Comparison of ENCODE assay signal across 23 cellular contexts in the genomic region with DNA sequence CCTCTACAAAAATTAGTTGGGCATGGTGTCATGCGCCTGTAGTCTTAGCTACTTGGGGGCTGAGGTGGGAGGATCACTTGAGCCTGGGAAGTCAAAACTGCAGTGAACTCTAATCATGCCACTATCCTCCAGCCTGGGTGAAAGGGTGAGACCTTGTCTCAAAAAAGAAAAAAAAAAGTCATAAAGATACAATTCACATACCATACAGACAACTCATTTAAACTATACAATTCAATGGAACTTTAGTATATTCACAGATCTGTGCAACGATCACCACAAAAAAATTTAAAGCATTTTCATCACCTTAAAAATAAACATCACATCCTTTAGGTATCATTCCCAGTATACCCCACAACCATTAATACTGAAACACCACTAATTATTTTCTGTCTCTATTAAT.
DNase-seq lines count a peak whose midpoint lies in the region; ATAC-seq and TF ChIP-seq lines count a peak whose summit lies in the region.
"Had no signal": no experiment of that assay in that cellular context is flagged by ENCODE, and none has a peak within 500 bp of the region (broad histone marks: within the 10 kb centered on the region; RNA-seq: fewer than 3 reads in every experiment).

No MANE protein-coding gene starts in this region.

- TF ChIP-seq CTCF in RWPE2 (IDR thresholded peaks at IDR 0.05; ENCODE audit: poor library complexity, severe bottlenecking): no peak
- no peak for TF ChIP-seq CTCF in neural progenitor cell (IDR thresholded peaks at IDR 0.05)
- no peak for TF ChIP-seq CTCF in colonic mucosa (IDR thresholded peaks at IDR 0.05)

- H3K4me1 ChIP-seq in RWPE2 (ENCODE audit: insufficient read depth, poor library complexity, severe bottlenecking): peaks cover 13% of the 10 kb centered on the region
- peaks cover 24% of the 10 kb centered on the region for H3K4me1 ChIP-seq in neural progenitor cell
- no peaks in the 10 kb centered on the region for H3K4me1 ChIP-seq in colonic mucosa

- H3K27ac Mint-ChIP-seq in neural progenitor cell: no peak overlapping the region
- H3K27ac Mint-ChIP-seq: CD4-positive, CD25-positive, alpha-beta regulatory T cell had no signal

- H3K4me3 ChIP-seq in RWPE2 (ENCODE audit: severe bottlenecking) (no peak overlapping the region), neural progenitor cell (no peak overlapping the region), colonic mucosa (no peak overlapping the region)
- H3K4me3 ChIP-seq: SJCRH30 had no signal

- no peaks in the 10 kb centered on the region for H3K27me3 ChIP-seq in RWPE2 (ENCODE audit: insufficient read depth, poor library complexity, severe bottlenecking)
- H3K27me3 ChIP-seq in neural progenitor cell: no peaks in the 10 kb centered on the region
- no peaks in the 10 kb centered on the region for H3K27me3 ChIP-seq in colonic mucosa
- H3K27me3 ChIP-seq: BE2C, SJCRH30 had no signal

- no peak overlapping the region for H3K9ac ChIP-seq in neural progenitor cell
- no peak overlapping the region for H3K9ac ChIP-seq in colonic mucosa (ENCODE audit: low read depth in 2 of 2, low read length in 2 of 2)

- H3K27ac ChIP-seq in RWPE2 (ENCODE audit: poor library complexity, severe bottlenecking): peak overlapping the region; percentile 61
- H3K27ac ChIP-seq in neural progenitor cell: no peak overlapping the region
- no peak overlapping the region for H3K27ac ChIP-seq in colonic mucosa
- H3K27ac ChIP-seq: SJCRH30 had no signal

- ATAC-seq in RWPE2 (ENCODE audit: low read depth) (peak; percentile 63; the same call in 2 of the 3 replicates), GM19455 (IDR thresholded peaks at IDR 0.05; ENCODE audit: unreplicated experiment) (no peak)

- intact Hi-C loops in colonic mucosa (cut with DNase I): no loop called here

- H3K27me3 Mint-ChIP-seq in neural progenitor cell (ENCODE audit: insufficient read depth, low read depth): no peaks in the 10 kb centered on the region
- H3K27me3 Mint-ChIP-seq: CD4-positive, CD25-positive, alpha-beta regulatory T cell had no signal

- H3K4me1 Mint-ChIP-seq in neural progenitor cell: peaks cover 6% of the 10 kb centered on the region
- H3K4me1 Mint-ChIP-seq: CD4-positive, CD25-positive, alpha-beta regulatory T cell had no signal

- peak; percentile 14 for DNase-seq in Daoy (ENCODE audit: low read depth)
- peak; percentile 78 for DNase-seq in HS-5 (ENCODE audit: low read depth)
- DNase-seq in RWPE2 (ENCODE audit: low spot score): no peak
- DNase-seq in neural progenitor cell (ENCODE audit: low spot score): no peak
- DNase-seq in colonic mucosa: no peak
- DNase-seq in NCI-H1105 (lab: John Stamatoyannopoulos, UW): no peak
- DNase-seq: BE2C; CD4-positive, CD25-positive, alpha-beta regulatory T cell; COR-L47; DMS 273 treated with DMSO at 0.1 percent for 48 hours; DND-41; H7; MM.1S; NCI-H1092; NCI-H146; NCI-H2081; NCI-H2171 treated with DMSO at 0.1 percent for 48 hours; NCI-H446 treated with DMSO at 0.1 percent for 48 hours; NCI-H69; NK-92 treated with Interleukin-12 subunit alpha and Interleukin-12 subunit beta, amount 100 ng/mL, for 24 hours; OCI-M1; SJCRH30 had no signal

- H3K9me3 Mint-ChIP-seq in neural progenitor cell: no peaks in the 10 kb centered on the region
- H3K9me3 Mint-ChIP-seq: CD4-positive, CD25-positive, alpha-beta regulatory T cell had no signal

- no peaks in the 10 kb centered on the region for H3K79me2 ChIP-seq in neural progenitor cell (ENCODE audit: low read depth)

- H3K36me3 Mint-ChIP-seq in neural progenitor cell: no peaks in the 10 kb centered on the region
- H3K36me3 Mint-ChIP-seq: CD4-positive, CD25-positive, alpha-beta regulatory T cell had no signal

- no peak overlapping the region for H3K4me3 Mint-ChIP-seq in neural progenitor cell
- H3K4me3 Mint-ChIP-seq: CD4-positive, CD25-positive, alpha-beta regulatory T cell had no signal

- peaks cover 5% of the 10 kb centered on the region for H3F3A ChIP-seq in neural progenitor cell (ENCODE audit: low read depth)

- H4K20me1 ChIP-seq in neural progenitor cell (ENCODE audit: low read depth): peaks cover 4% of the 10 kb centered on the region

- H3K36me3 ChIP-seq in RWPE2 (ENCODE audit: low read depth): no peaks in the 10 kb centered on the region
- no peaks in the 10 kb centered on the region for H3K36me3 ChIP-seq in neural progenitor cell
- no peaks in the 10 kb centered on the region for H3K36me3 ChIP-seq in colonic mucosa
- H3K36me3 ChIP-seq: BE2C, SJCRH30 had no signal

- H3K9me3 ChIP-seq in RWPE2 (ENCODE audit: severe bottlenecking) (no peaks in the 10 kb centered on the region), neural progenitor cell (ENCODE audit: low read depth) (no peaks in the 10 kb centered on the region), colonic mucosa (no peaks in the 10 kb centered on the region)
- H3K9me3 ChIP-seq: BE2C, SJCRH30 had no signal

- H2AFZ ChIP-seq in neural progenitor cell (replicated peaks): no peak overlapping the region

- peak overlapping the region; percentile 61 for H3K4me2 ChIP-seq in neural progenitor cell

Comparison
In these comparisons a context has a peak if more than half of its experiments do, and no peak if none do; other contexts are left out.
1. DNase-seq: peak in Daoy (single experiment) and HS-5 (single experiment); none in RWPE2 (single experiment), neural progenitor cell (single experiment), colonic mucosa (single experiment) and NCI-H1105 (single experiment).